ENCODE assay signal across 9 cellular contexts in genomic region chr20:44609006-44609510, GRCh38. TPM values are rescaled to one million over a fixed set of nuclear protein-coding genes. Genes with fewer than 3 reads are reported as not detected.
DNase-seq lines count a peak whose midpoint lies in the region; ATAC-seq and TF ChIP-seq lines count a peak whose summit lies in the region.
"Had no signal": no experiment of that assay in that cellular context is flagged by ENCODE, and none has a peak within 500 bp of the region (broad histone marks: within the 10 kb centered on the region; RNA-seq: fewer than 3 reads in every experiment).

No MANE protein-coding gene starts in this region.

- no TSS peak for BruUV-seq in HCT116 (replicated peaks; lab: Mats Ljungman, UMichigan)

- no peaks in the 10 kb centered on the region for H3K9me2 ChIP-seq in HCT116 (ENCODE audit: insufficient read depth)

- H3K4me1 Mint-ChIP-seq in brain: peaks cover 20% of the 10 kb centered on the region
- peaks cover 10% of the 10 kb centered on the region for H3K4me1 Mint-ChIP-seq in activated CD8-positive, alpha-beta memory T cell treated with anti-CD3 and anti-CD28 coated beads, Interleukin-2, amount 10 ng/mL, durations not matched to agents 7 days and 5 days

- ATAC-seq in HCT116 (no peak), left lobe of liver (peak; percentile 14), HG03460 (IDR thresholded peaks at IDR 0.05; ENCODE audit: unreplicated experiment) (no peak)
- no peak for ATAC-seq in activated CD8-positive, alpha-beta memory T cell treated with anti-CD3 and anti-CD28 coated beads, Interleukin-2, amount 10 ng/mL, durations not matched to agents 7 days and 5 days

- TF ChIP-seq CTCF in HCT116 (IDR thresholded peaks at IDR 0.05 in 2 of 3, conservative IDR thresholded peaks at IDR 0.05 in 1 of 3; ENCODE audit: borderline replicate concordance in 1 of 3, insufficient read depth in 1 of 3, low read depth in 2 of 3, low read length in 2 of 3) (no peak), brain (conservative IDR thresholded peaks at IDR 0.05) (no peak), smooth muscle cell (IDR thresholded peaks at IDR 0.05; ENCODE audit: borderline replicate concordance, insufficient read depth, poor library complexity, severe bottlenecking) (no peak)

- H3K9ac ChIP-seq in HCT116 (ENCODE audit: low read length): peak overlapping the region; percentile 28; the same call in 1 of the 2 replicates
- H3K9ac ChIP-seq in smooth muscle cell (ENCODE audit: low read depth): no peak overlapping the region

- peaks cover 5 to 13% of the 10 kb centered on the region in 2 experiments for H3K4me1 ChIP-seq in HCT116 (ENCODE audit: control insufficient read depth in 1 of 2, insufficient read depth in 2 of 2, low read length in 2 of 2)
- H3K4me1 ChIP-seq in smooth muscle cell (ENCODE audit: low read depth): peaks cover 4% of the 10 kb centered on the region
- H3K4me1 ChIP-seq in HAP-1: peaks cover 3% of the 10 kb centered on the region

- peaks cover 6% of the 10 kb centered on the region for H3K36me3 Mint-ChIP-seq in brain
- no peaks in the 10 kb centered on the region for H3K36me3 Mint-ChIP-seq in activated CD8-positive, alpha-beta memory T cell treated with anti-CD3 and anti-CD28 coated beads, Interleukin-2, amount 10 ng/mL, durations not matched to agents 7 days and 5 days

- no peak overlapping the region for H3K4me3 ChIP-seq in HCT116 (replicated peaks in 1 of 2; ENCODE audit: low read depth in 1 of 2, low read length in 2 of 2)
- no peak overlapping the region for H3K4me3 ChIP-seq in smooth muscle cell
- no peak overlapping the region for H3K4me3 ChIP-seq in HAP-1

- no peaks in the 10 kb centered on the region for H3K79me2 ChIP-seq in HCT116 (ENCODE audit: insufficient read depth, low read length)
- H3K79me2 ChIP-seq in smooth muscle cell (ENCODE audit: low read depth): peaks cover 40% of the 10 kb centered on the region

- WGBS in smooth muscle cell (ENCODE audit: low lambda C conversion rate): 85% methylated on average over 9 of the region's 9 CpGs

- H3K27me3 Mint-ChIP-seq in brain: no peaks in the 10 kb centered on the region
- no peaks in the 10 kb centered on the region for H3K27me3 Mint-ChIP-seq in activated CD8-positive, alpha-beta memory T cell treated with anti-CD3 and anti-CD28 coated beads, Interleukin-2, amount 10 ng/mL, durations not matched to agents 7 days and 5 days

- no peaks in the 10 kb centered on the region for H4K20me1 ChIP-seq in HCT116 (ENCODE audit: insufficient read depth)
- H4K20me1 ChIP-seq in smooth muscle cell (ENCODE audit: low read depth): no peaks in the 10 kb centered on the region

- H3K9me3 ChIP-seq in HCT116 (ENCODE audit: control insufficient read depth in 1 of 2, insufficient read depth in 1 of 2, low read depth in 1 of 2, low read length in 2 of 2) (no peaks in the 10 kb centered on the region), smooth muscle cell (replicated peaks; ENCODE audit: low read depth) (no peaks in the 10 kb centered on the region), HAP-1 (no peaks in the 10 kb centered on the region)

- H3K27ac Mint-ChIP-seq in brain: peak overlapping the region in 4 of 5 experiments; percentile 16 to 66 (median 48)
- H3K27ac Mint-ChIP-seq in activated CD8-positive, alpha-beta memory T cell treated with anti-CD3 and anti-CD28 coated beads, Interleukin-2, amount 10 ng/mL, durations not matched to agents 7 days and 5 days: no peak overlapping the region

- H3K27ac ChIP-seq in HCT116 (ENCODE audit: low read depth, low read length) (peak overlapping the region; percentile 56), smooth muscle cell (ENCODE audit: low read depth) (peak overlapping the region; percentile 39)

- RAD21 ChIA-PET in HCT116 (lab: Charles Lee; ENCODE audit: low non-redundant PET in 1 of 2, low total read pairs in 2 of 2, uncharacterized antibody in 2 of 2, unreplicated experiment in 2 of 2): interaction anchor here in 1 of 2 experiments (1.2 kb wide), 1 partner anchor 392 kb away, joined by 3 read pairs; no protein-coding TSS in a partner anchor

- intact Hi-C loops in HCT116 (cut with micrococcal nuclease): no loop called here

- POLR2A ChIA-PET in HCT116 (lab: Charles Lee): interaction anchor here (0.6 kb wide), 1 partner anchor 225 kb away, joined by 5 read pairs; no protein-coding TSS in a partner anchor

- H3K4me3 Mint-ChIP-seq in brain: peak overlapping the region in 1 of 5 experiments; percentile 34
- H3K4me3 Mint-ChIP-seq in activated CD8-positive, alpha-beta memory T cell treated with anti-CD3 and anti-CD28 coated beads, Interleukin-2, amount 10 ng/mL, durations not matched to agents 7 days and 5 days: no peak overlapping the region

- H3K36me3 ChIP-seq in HCT116 (ENCODE audit: control insufficient read depth in 1 of 2, insufficient read depth in 2 of 2, low read length in 2 of 2): no peaks in the 10 kb centered on the region
- H3K36me3 ChIP-seq in smooth muscle cell (ENCODE audit: low read depth): no peaks in the 10 kb centered on the region
- H3K36me3 ChIP-seq in HAP-1 (replicated peaks): no peaks in the 10 kb centered on the region

- CTCF ChIA-PET in HCT116 (lab: Charles Lee): interaction anchor here (0.9 to 3.3 kb wide), 6 partner anchors 33 to 391 kb away, joined by 3 to 21 read pairs (median 8); partner anchors contain the start of gene SERINC3
- CTCF ChIA-PET in activated CD8-positive, alpha-beta memory T cell treated with anti-CD3 and anti-CD28 coated beads, Interleukin-2, amount 10 ng/mL, durations not matched to agents 7 days and 5 days (lab: Charles Lee): interaction anchor here (0.8 to 4.4 kb wide), 17 partner anchors 9 to 392 kb away, joined by 3 to 36 read pairs (median 8); partner anchors contain the start of gene TTPAL

- H2AFZ ChIP-seq in HCT116 (ENCODE audit: low read depth, low read length, poor library complexity, severe bottlenecking) (no peak overlapping the region), smooth muscle cell (ENCODE audit: low read depth) (no peak overlapping the region)

- no peak for TF ChIP-seq RAD21 in HCT116 (IDR thresholded peaks at IDR 0.05; ENCODE audit: low read depth)

- H3K9me3 Mint-ChIP-seq in brain: peaks cover 0 to 2% (median 0%) of the 10 kb centered on the region in 5 experiments
- no peaks in the 10 kb centered on the region for H3K9me3 Mint-ChIP-seq in activated CD8-positive, alpha-beta memory T cell treated with anti-CD3 and anti-CD28 coated beads, Interleukin-2, amount 10 ng/mL, durations not matched to agents 7 days and 5 days (ENCODE audit: low read depth)

- DNase-seq in HCT116 (ENCODE audit: low read depth, low spot score) (no peak), left lobe of liver (ENCODE audit: low spot score) (no peak), smooth muscle cell (lab: John Stamatoyannopoulos, UW; ENCODE audit: unreplicated experiment) (no peak), NCI-H774 (lab: John Stamatoyannopoulos, UW) (no peak), HAP-1 (ENCODE audit: low spot score in 2 of 2) (no peak)
- DNase-seq in activated CD8-positive, alpha-beta memory T cell treated with anti-CD3 and anti-CD28 coated beads, Interleukin-2, amount 10 ng/mL, durations not matched to agents 7 days and 5 days: no peak

- H3K27me3 ChIP-seq in HCT116 (ENCODE audit: insufficient read depth, low read length): no peaks in the 10 kb centered on the region
- H3K27me3 ChIP-seq in smooth muscle cell (ENCODE audit: low read depth): no peaks in the 10 kb centered on the region
- H3K27me3 ChIP-seq in HAP-1 (ENCODE audit: low read depth): no peaks in the 10 kb centered on the region

- H3F3A ChIP-seq in smooth muscle cell (ENCODE audit: low read depth): no peaks in the 10 kb centered on the region

- no peak for TF ChIP-seq POLR2A in HCT116 (IDR thresholded peaks at IDR 0.05; ENCODE audit: borderline replicate concordance, extremely low read depth, insufficient read depth, insufficient read length)

- H3K4me2 ChIP-seq in HCT116 (ENCODE audit: low read length) (peak overlapping the region; percentile 65), smooth muscle cell (no peak overlapping the region)

- in situ Hi-C loops in HAP-1 (cut with MboI; ENCODE audit: low sequenced_read_pairs): loop anchor here (5.0 to 25.0 kb wide), 2 partner anchors 222 to 497 kb away; no protein-coding TSS in a partner anchor

TF ChIP-seq in HCT116, 20 proteins besides CTCF, POLR2A, EP300 and RAD21:
- no peak for TF ChIP-seq POLR2AphosphoS5 (IDR thresholded peaks at IDR 0.05; ENCODE audit: low read depth, low read length)
- TF ChIP-seq ELF1 (IDR thresholded peaks at IDR 0.05; ENCODE audit: borderline replicate concordance, low read depth): no peak
- no peak for TF ChIP-seq SIN3A (IDR thresholded peaks at IDR 0.05; ENCODE audit: low read depth)
- no peak for TF ChIP-seq MAX (IDR thresholded peaks at IDR 0.05)

RNA-seq across cellular contexts. Expression of gene PKIG, which starts 26.7 kb away (rescaled TPM):
- total RNA-seq in HCT116 (2021; ENCODE audit: unreplicated experiment) (20.1 TPM), left lobe of liver (22.7 TPM), smooth muscle cell (81.4 and 86.1 TPM in 2 replicates)
- 16.8 and 18.8 TPM in 2 replicates for polyA plus RNA-seq in HCT116 (2012)
- polyA plus RNA-seq in brain (ENCODE audit: insufficient read depth, low read depth, low replicate concordance) (131 TPM), smooth muscle cell (67.5 and 68.9 TPM in 2 replicates)
- 1 to 10 TPM; 1.1 to 1.6 TPM for total RNA-seq in activated CD8-positive, alpha-beta memory T cell treated with anti-CD3 and anti-CD28 coated beads, Interleukin-2, amount 10 ng/mL, durations not matched to agents 7 days and 5 days

RNA-seq across cellular contexts. Expression of gene ADA, which starts 42.4 kb away (rescaled TPM):
- 25.9 TPM for total RNA-seq in HCT116 (2021; ENCODE audit: unreplicated experiment)
- polyA plus RNA-seq in HCT116 (2012): 33.7 and 36.3 TPM in 2 replicates
- 5.0 TPM for polyA plus RNA-seq in brain (ENCODE audit: insufficient read depth, low read depth, low replicate concordance)
- 3.7 TPM for total RNA-seq in left lobe of liver
- total RNA-seq in smooth muscle cell: 25.1 and 28.4 TPM in 2 replicates
- polyA plus RNA-seq in smooth muscle cell: 32.5 and 35.2 TPM in 2 replicates
- 100 to 1,000 TPM in 1 of 2 experiments, 10 to 100 TPM in 1; 81.4 to 114 TPM for total RNA-seq in activated CD8-positive, alpha-beta memory T cell treated with anti-CD3 and anti-CD28 coated beads, Interleukin-2, amount 10 ng/mL, durations not matched to agents 7 days and 5 days
- total RNA-seq: HT-29 had no signal
